In genomic region chr7:71625534-71625933, GRCh38 we compare ENCODE assay signal across 19 cellular contexts.
A peak's percentile ranks its signal among the peaks of the same experiment; 100 is the strongest.
DNase-seq lines count a peak whose midpoint lies in the region; ATAC-seq and TF ChIP-seq lines count a peak whose summit lies in the region.
"Had no signal": no experiment of that assay in that cellular context is flagged by ENCODE, and none has a peak within 500 bp of the region (broad histone marks: within the 10 kb centered on the region; RNA-seq: fewer than 3 reads in every experiment).

No MANE protein-coding gene starts in this region.

- H3K9me3 Mint-ChIP-seq in T-cell = peaks cover 3 to 19% (median 4%) of the 10 kb centered on the region in 3 donors

- peak; percentile 76 for DNase-seq in NCI-H1694 (lab: John Stamatoyannopoulos, UW)
- DNase-seq in RPMI8226 = peak; percentile 34
- peak; percentile 13 for DNase-seq in hepatocyte (ENCODE audit: low spot score)
- DNase-seq in thyroid gland = peak; percentile 20 to 25
- DNase-seq in activated effector memory CD4-positive, alpha-beta T cell treated with Interleukin-2 at 50 U/mL for 16 hours = no peak
- DNase-seq in activated CD4-positive, alpha-beta T cell treated with anti-CD3 and anti-CD28 coated beads, Interleukin-2, amount 50 U/mL, for 4 hours = no peak
- DNase-seq in T-cell = no peak
- DNase-seq: CD8-positive, alpha-beta memory T cell; DND-41; GDM1; IMR-90; NCI-H1417 treated with DMSO at 0.1 percent for 48 hours; NCI-H2029 treated with DMSO at 0.1 percent for 48 hours; NCI-H774; PC-9 had no signal

- H3K36me3 ChIP-seq in hepatocyte (replicated peaks; ENCODE audit: insufficient read depth, low read depth) (no peaks in the 10 kb centered on the region), thyroid gland (no peaks in the 10 kb centered on the region)
- H3K36me3 ChIP-seq: HAP-1 had no signal

- H2AFZ ChIP-seq in hepatocyte = no peak overlapping the region
- H2AFZ ChIP-seq: GM23248, PC-9 had no signal

- intact Hi-C loops in thyroid gland (cut with DNase I) = no loop called here

- no peak overlapping the region for H3K4me2 ChIP-seq in hepatocyte
- H3K4me2 ChIP-seq: PC-9 had no signal

- no peak overlapping the region for H3K27ac ChIP-seq in hepatocyte
- no peak overlapping the region for H3K27ac ChIP-seq in thyroid gland
- H3K27ac ChIP-seq: GM23248, HL-60, PC-9 had no signal

- 67% methylated on average over 4 of the region's 4 CpGs for WGBS in hepatocyte (ENCODE audit: low lambda C conversion rate, missing lambda C conversion rate)
- 45 to 56% methylated on average over 4 of the region's 4 CpGs for WGBS in thyroid gland, 2 donors

- POLR2A ChIA-PET in T-cell (lab: Charles Lee) = no interaction called here

- ATAC-seq in GM19351 (IDR thresholded peaks at IDR 0.05; ENCODE audit: unreplicated experiment) (no peak), T-cell (replicated peaks in 1 of 4) (no peak)

- H3K27ac Mint-ChIP-seq in T-cell = no peak overlapping the region

- H3K27me3 ChIP-seq in hepatocyte (no peaks in the 10 kb centered on the region), thyroid gland (no peaks in the 10 kb centered on the region)

- no peaks in the 10 kb centered on the region for H3K4me1 ChIP-seq in hepatocyte (ENCODE audit: insufficient read depth)
- no peaks in the 10 kb centered on the region for H3K4me1 ChIP-seq in thyroid gland
- H3K4me1 ChIP-seq: HAP-1 had no signal

- no peaks in the 10 kb centered on the region for H3K9me2 ChIP-seq in hepatocyte (replicated peaks; ENCODE audit: insufficient read depth)

- H3K79me2 ChIP-seq in hepatocyte = no peaks in the 10 kb centered on the region

- no peaks in the 10 kb centered on the region for H3K9me3 ChIP-seq in hepatocyte (ENCODE audit: low read depth)
- no peaks in the 10 kb centered on the region for H3K9me3 ChIP-seq in thyroid gland
- H3K9me3 ChIP-seq: HAP-1 had no signal

- CTCF ChIA-PET in T-cell (lab: Charles Lee) = no interaction called here

- H3K4me3 Mint-ChIP-seq in T-cell = no peak overlapping the region
- H3K4me3 Mint-ChIP-seq: CD8-positive, alpha-beta memory T cell had no signal

- no peaks in the 10 kb centered on the region for H4K20me1 ChIP-seq in hepatocyte (ENCODE audit: insufficient read depth, poor library complexity, severe bottlenecking)

- H3K27me3 Mint-ChIP-seq in T-cell = no peaks in the 10 kb centered on the region

- H3K36me3 Mint-ChIP-seq in T-cell = no peaks in the 10 kb centered on the region
- H3K36me3 Mint-ChIP-seq: CD8-positive, alpha-beta memory T cell had no signal

- H3K4me3 ChIP-seq in hepatocyte (no peak overlapping the region), thyroid gland (replicated peaks in 1 of 3) (no peak overlapping the region)
- H3K4me3 ChIP-seq: GM23248, HAP-1, PC-9 had no signal

- TF ChIP-seq CTCF in hepatocyte (IDR thresholded peaks at IDR 0.05; ENCODE audit: poor library complexity) (no peak), thyroid gland (IDR thresholded peaks at IDR 0.05) (no peak)

- TF ChIP-seq POLR2A in thyroid gland (IDR thresholded peaks at IDR 0.05) = no peak

- no peaks in the 10 kb centered on the region for H3K4me1 Mint-ChIP-seq in T-cell
- H3K4me1 Mint-ChIP-seq: CD8-positive, alpha-beta memory T cell had no signal

Comparison
In these comparisons a context has a peak if more than half of its experiments do, and no peak if none do; other contexts are left out.
1. DNase-seq: peak in NCI-H1694 (single experiment), RPMI8226 (single experiment), hepatocyte (single experiment) and thyroid gland (2 of 2); none in activated effector memory CD4-positive, alpha-beta T cell treated with Interleukin-2 at 50 U/mL for 16 hours (single experiment), activated CD4-positive, alpha-beta T cell treated with anti-CD3 and anti-CD28 coated beads, Interleukin-2, amount 50 U/mL, for 4 hours (0 of 2) and T-cell (0 of 34).